In the genomic region with DNA sequence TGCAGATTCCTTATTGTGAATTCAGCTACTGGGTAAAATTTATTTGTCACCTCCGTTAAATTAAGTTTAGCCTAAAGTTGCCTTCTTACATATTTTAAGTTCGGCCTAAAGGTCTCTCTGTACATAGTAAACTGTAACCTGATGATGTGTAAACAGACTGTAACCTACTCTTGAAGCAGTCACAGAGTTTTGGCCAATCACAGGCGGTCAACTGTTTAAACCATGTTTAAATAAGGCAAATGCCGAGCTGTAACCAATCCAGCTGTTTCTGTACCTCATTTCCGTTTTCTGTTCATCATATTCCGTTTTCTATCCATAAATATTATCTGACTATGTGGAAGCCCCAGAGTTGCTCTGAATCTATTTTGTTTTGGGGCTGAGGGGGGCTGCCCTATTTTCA, we compare ENCODE assay signal across 30 cellular contexts. TPM values are rescaled to one million over a fixed set of nuclear protein-coding genes. Genes with fewer than 3 reads are reported as not detected.
"Had no signal": no experiment of that assay in that cellular context is flagged by ENCODE, and none has a peak within 500 bp of the region (broad histone marks: within the 10 kb centered on the region; RNA-seq: fewer than 3 reads in every experiment).

No MANE protein-coding gene starts in this region.

- H3K27ac ChIP-seq: coronary artery, dorsolateral prefrontal cortex, foreskin keratinocyte, gastrocnemius medialis, WERI-Rb-1 had no signal

- H3K4me3 ChIP-seq: ascending aorta, coronary artery, dorsolateral prefrontal cortex, gastrocnemius medialis, heart left ventricle had no signal

- DNase-seq: activated B cell treated with CpG ODN at 0.5 μM for 24 hours; activated CD4-positive, alpha-beta T cell treated with anti-CD3 and anti-CD28 coated beads for 48 hours; activated CD4-positive, alpha-beta T cell treated with anti-CD3 and anti-CD28 coated beads, Interleukin-2, amount 50 U/mL, for 1 hour; activated CD4-positive, alpha-beta T cell treated with anti-CD3 and anti-CD28 coated beads, Interleukin-2, amount 50 U/mL, for 48 hours; activated CD8-positive, alpha-beta memory T cell treated with anti-CD3 and anti-CD28 coated beads, Interleukin-2, amount 10 ng/mL, durations not matched to agents 7 days and 5 days; activated CD8-positive, alpha-beta memory T cell treated with anti-CD3 and anti-CD28 coated beads, Interleukin-2, amount 50 U/mL, for 4 hours; activated CD8-positive, alpha-beta T cell treated with anti-CD3 and anti-CD28 coated beads, Interleukin-2, amount 10 ng/mL, durations not matched to agents 7 days and 5 days; activated effector memory CD4-positive, alpha-beta T cell treated with anti-CD3 and anti-CD28 coated beads, Interleukin-2, amount 50 U/mL, for 16 hours; activated naive CD4-positive, alpha-beta T cell; activated naive CD4-positive, alpha-beta T cell treated with anti-CD3 and anti-CD28 coated beads, Interleukin-2, amount 10 ng/mL, durations not matched to agents 7 days and 5 days; activated naive CD8-positive, alpha-beta T cell treated with anti-CD3 and anti-CD28 coated beads, Interleukin-2, amount 10 ng/mL, durations not matched to agents 7 days and 5 days; activated T-cell treated with anti-CD3 and anti-CD28 coated beads, Interleukin-2, amount 50 U/mL, for 1 hour; activated T-cell treated with anti-CD3 and anti-CD28 coated beads, Interleukin-2, amount 50 U/mL, for 48 hours; dorsolateral prefrontal cortex; effector memory CD4-positive, alpha-beta T cell; endodermal cell; foreskin keratinocyte; gastrocnemius medialis; glutamatergic neuron; heart left ventricle; T-helper 17 cell; T1000; WERI-Rb-1 had no signal

- H3K36me3 ChIP-seq: gastrocnemius medialis, WERI-Rb-1 had no signal

- H3K9me3 ChIP-seq: ascending aorta, gastrocnemius medialis, heart left ventricle had no signal

- H3K27me3 ChIP-seq: ascending aorta had no signal

- ATAC-seq: activated CD4-positive, CD25-positive, alpha-beta regulatory T cell treated with anti-CD3 and anti-CD28 coated beads, Interleukin-2, amount 50 U/mL, for 24 hours; activated CD8-positive, alpha-beta memory T cell treated with anti-CD3 and anti-CD28 coated beads, Interleukin-2, amount 10 ng/mL, durations not matched to agents 7 days and 5 days; activated CD8-positive, alpha-beta T cell treated with anti-CD3 and anti-CD28 coated beads, Interleukin-2, amount 10 ng/mL, durations not matched to agents 7 days and 5 days; activated naive CD4-positive, alpha-beta T cell treated with anti-CD3 and anti-CD28 coated beads, Interleukin-2, amount 50 U/mL, for 72 hours; esophagus mucosa; foreskin keratinocyte; gastrocnemius medialis; heart left ventricle; T-helper 17 cell had no signal

- H3K4me1 ChIP-seq: foreskin keratinocyte, gastrocnemius medialis had no signal

RNA-seq across cellular contexts. Expression of gene ADAMTSL3, which starts 2.4 kb away (rescaled TPM):
- total RNA-seq: activated B cell treated with CpG ODN at 0.5 μM for 24 hours; activated CD8-positive, alpha-beta memory T cell treated with anti-CD3 and anti-CD28 coated beads for 36 hours; activated CD8-positive, alpha-beta memory T cell treated with anti-CD3 and anti-CD28 coated beads, Interleukin-2, amount 10 ng/mL, durations not matched to agents 7 days and 5 days; activated CD8-positive, alpha-beta T cell treated with anti-CD3 and anti-CD28 coated beads, Interleukin-2, amount 10 ng/mL, durations not matched to agents 7 days and 5 days; activated naive CD4-positive, alpha-beta T cell treated with anti-CD3 and anti-CD28 coated beads, Interleukin-2, amount 50 U/mL, for 72 hours; activated naive CD8-positive, alpha-beta T cell treated with anti-CD3 and anti-CD28 coated beads, Interleukin-2, amount 10 ng/mL, durations not matched to agents 7 days and 5 days; activated T-helper 1 cell treated with anti-CD3 and anti-CD28 coated beads, Interleukin-12 subunit alpha, Interleukin-12 subunit beta, Interleukin-2, Interleukin-4 antibody, amounts not matched to agents 30 ng/mL and 10 ng/mL and 1 ng/mL, durations not matched to agents 14 hours and 24 hours and 36 hours; foreskin keratinocyte; T-helper 17 cell had no signal
